ENCODE assay signal across 24 cellular contexts in genomic region chr22:18111759-18112330, GRCh38. TPM values are rescaled to one million over a fixed set of nuclear protein-coding genes. Genes with fewer than 3 reads are reported as not detected.
DNase-seq lines count a peak whose midpoint lies in the region; ATAC-seq, FAIRE-seq and TF ChIP-seq lines count a peak whose summit lies in the region.
"Had no signal": no experiment of that assay in that cellular context is flagged by ENCODE, and none has a peak within 500 bp of the region (broad histone marks: within the 10 kb centered on the region; RNA-seq: fewer than 3 reads in every experiment).

No MANE protein-coding gene starts in this region.

- intact Hi-C loops in left ventricle myocardium superior (cut with micrococcal nuclease): no loop called here
- intact Hi-C loops in esophagus squamous epithelium (cut with DNase I): no loop called here
- intact Hi-C loops in vagina (cut with DNase I): no loop called here

- no peak overlapping the region for H3K4me2 ChIP-seq in astrocyte (ENCODE audit: low read length)

- H3K9ac ChIP-seq in astrocyte (ENCODE audit: low read length): no peak overlapping the region

- WGBS in esophagus squamous epithelium, 2 donors: 57 to 86% methylated on average over 6 to 7 of the region's 12 CpGs

- no peak overlapping the region for H2AFZ ChIP-seq in astrocyte (ENCODE audit: low read depth, low read length)

- peaks cover 7% of the 10 kb centered on the region for H3K9me3 Mint-ChIP-seq in astrocyte (ENCODE audit: unreplicated experiment)

- H3K4me3 Mint-ChIP-seq in astrocyte (ENCODE audit: unreplicated experiment): peak overlapping the region; percentile 27

- no peak overlapping the region for H3K4me3 ChIP-seq in astrocyte (ENCODE audit: insufficient read depth, low read depth, low read length)
- peak overlapping the region in 1 of 4 donors; percentile 66 for H3K4me3 ChIP-seq in esophagus squamous epithelium
- H3K4me3 ChIP-seq in vagina: no peak overlapping the region
- H3K4me3 ChIP-seq: body of pancreas, mucosa of descending colon had no signal

- ATAC-seq in left ventricle myocardium superior (peak; percentile 70), HG02571 (IDR thresholded peaks at IDR 0.05; ENCODE audit: unreplicated experiment) (no peak)
- ATAC-seq: body of pancreas had no signal

- H3K27me3 Mint-ChIP-seq in astrocyte (ENCODE audit: low read depth, unreplicated experiment): peaks cover 49% of the 10 kb centered on the region

- H3K4me1 Mint-ChIP-seq in astrocyte (ENCODE audit: low read depth, unreplicated experiment): peaks cover 9% of the 10 kb centered on the region

- no peaks in the 10 kb centered on the region for H3K79me2 ChIP-seq in astrocyte (ENCODE audit: insufficient read depth, low read length)

- H3K9me3 ChIP-seq in astrocyte (ENCODE audit: insufficient read depth, low read depth, low read length) (no peaks in the 10 kb centered on the region), esophagus squamous epithelium (no peaks in the 10 kb centered on the region), vagina (no peaks in the 10 kb centered on the region)
- H3K9me3 ChIP-seq: BE2C, body of pancreas, mucosa of descending colon, sigmoid colon had no signal

- H3K27ac ChIP-seq in astrocyte (ENCODE audit: low read depth, low read length) (no peak overlapping the region), temporal lobe (ENCODE audit: low read depth, low read length) (peak overlapping the region; percentile 72), esophagus squamous epithelium (no peak overlapping the region), vagina (no peak overlapping the region)
- H3K27ac ChIP-seq: 22Rv1, body of pancreas had no signal

- TF ChIP-seq POLR2A in esophagus squamous epithelium (IDR thresholded peaks at IDR 0.05) (no peak), vagina (IDR thresholded peaks at IDR 0.05) (no peak)

- no peak for TF ChIP-seq CTCF in astrocyte (IDR thresholded peaks at IDR 0.05; ENCODE audit: insufficient read depth, low read depth, low read length)
- no peak for TF ChIP-seq CTCF in esophagus squamous epithelium (IDR thresholded peaks at IDR 0.05)
- no peak for TF ChIP-seq CTCF in vagina (IDR thresholded peaks at IDR 0.05)

- H3K36me3 ChIP-seq in astrocyte (ENCODE audit: insufficient read depth, low read length) (no peaks in the 10 kb centered on the region), esophagus squamous epithelium (no peaks in the 10 kb centered on the region), vagina (no peaks in the 10 kb centered on the region)
- H3K36me3 ChIP-seq: BE2C, sigmoid colon had no signal

- H3K36me3 Mint-ChIP-seq in astrocyte (ENCODE audit: low read depth, unreplicated experiment): peaks cover 2% of the 10 kb centered on the region

- H4K20me1 ChIP-seq in astrocyte (ENCODE audit: insufficient read depth, low read length): peaks cover 5% of the 10 kb centered on the region

- H3K27ac Mint-ChIP-seq in astrocyte (ENCODE audit: unreplicated experiment): no peak overlapping the region

- FAIRE-seq in astrocyte (lab: Jason Lieb, UNC): no peak
- FAIRE-seq: HTR-8/SVneo had no signal

- H3K4me1 ChIP-seq in astrocyte (ENCODE audit: insufficient read depth, low read length): peaks cover 8% of the 10 kb centered on the region
- H3K4me1 ChIP-seq in esophagus squamous epithelium: peaks cover 11 to 24% (median 17%) of the 10 kb centered on the region in 3 donors
- peaks cover 20% of the 10 kb centered on the region for H3K4me1 ChIP-seq in vagina
- H3K4me1 ChIP-seq: BE2C had no signal

- DNase-seq in NCI-H2081 (lab: John Stamatoyannopoulos, UW) (peak; percentile 4 to 45), NCI-H2081 treated with DMSO at 0.1 percent for 48 hours (lab: John Stamatoyannopoulos, UW) (no peak), astrocyte (ENCODE audit: low read depth) (no peak), left ventricle myocardium superior (peak; percentile 89), esophagus squamous epithelium (lab: John Stamatoyannopoulos, UW) (no peak), vagina (ENCODE audit: extremely low spot score in 2 of 2) (no peak)
- DNase-seq: activated naive CD4-positive, alpha-beta T cell treated with anti-CD3 and anti-CD28 coated beads, Interleukin-2, amount 50 U/mL, for 16 hours; activated T-cell treated with anti-CD3 and anti-CD28 coated beads, Interleukin-2, amount 50 U/mL, for 1 hour; BE2C; body of pancreas; Calu3; dermis blood vessel endothelial cell; GF-D8; mucosa of descending colon; NCI-H1417; NCI-H345; occipital lobe; sigmoid colon; stimulated activated CD4-positive, alpha-beta T cell treated with anti-CD3 and anti-CD28 coated beads, Interleukin-1b, Interleukin-23, amount 100 ng/mL, for 48 hours had no signal

- H3K27me3 ChIP-seq in astrocyte (ENCODE audit: insufficient read depth, low read length): peaks cover 13% of the 10 kb centered on the region
- H3K27me3 ChIP-seq in esophagus squamous epithelium: peaks cover 0 to 35% (median 0%) of the 10 kb centered on the region in 4 donors
- H3K27me3 ChIP-seq in vagina: no peaks in the 10 kb centered on the region
- H3K27me3 ChIP-seq: body of pancreas had no signal

RNA-seq across cellular contexts. Expression of gene TUBA8, which starts 1.2 kb away (rescaled TPM):
- total RNA-seq in astrocyte (0.79 TPM in 1 of 2 replicates, not detected in the other), left ventricle myocardium superior (298 TPM), temporal lobe (0.98 TPM), esophagus squamous epithelium (1 to 10 TPM in 1 of 4 donors, under 1 TPM in 1, not detected in 2; 0.57 to 2.1 TPM), vagina (5.6 TPM)
- total RNA-seq: epithelial cell of proximal tubule had no signal

RNA-seq across cellular contexts. Expression of gene PEX26, which starts 34.1 kb away (rescaled TPM):
- total RNA-seq in astrocyte (41.7 and 41.9 TPM in 2 replicates), left ventricle myocardium superior (20.6 TPM), temporal lobe (14.8 TPM), esophagus squamous epithelium (10 to 100 TPM; 17.2 to 32.3 (median 22.9) TPM), vagina (25.5 TPM)

RNA-seq across cellular contexts. Expression of gene USP18, which starts 38.1 kb away (rescaled TPM):
- total RNA-seq in astrocyte (78.7 and 87.1 TPM in 2 replicates), left ventricle myocardium superior (2.6 TPM), temporal lobe (0.98 TPM), esophagus squamous epithelium (1 to 10 TPM; 4.2 to 9.4 (median 5.4) TPM), vagina (9.8 TPM)

Comparison
In these comparisons a context has a peak if more than half of its experiments do, and no peak if none do; other contexts are left out.
1. DNase-seq: peak in NCI-H2081 (2 of 2) and left ventricle myocardium superior (single experiment); none in NCI-H2081 treated with DMSO at 0.1 percent for 48 hours (single experiment), astrocyte (single experiment), esophagus squamous epithelium (single experiment) and vagina (0 of 2).
2. RNA of gene TUBA8, which starts 1.2 kb away (total RNA-seq): 298 TPM in left ventricle myocardium superior (single experiment); 5.6 TPM in vagina (single experiment), 0.98 TPM in temporal lobe (single experiment), 0.79 TPM in astrocyte and 0.57 to 2.1 TPM in esophagus squamous epithelium; every median in the first group is over 10 times any median in the second.